ENCODE assay signal across 8 cellular contexts in the genomic region with DNA sequence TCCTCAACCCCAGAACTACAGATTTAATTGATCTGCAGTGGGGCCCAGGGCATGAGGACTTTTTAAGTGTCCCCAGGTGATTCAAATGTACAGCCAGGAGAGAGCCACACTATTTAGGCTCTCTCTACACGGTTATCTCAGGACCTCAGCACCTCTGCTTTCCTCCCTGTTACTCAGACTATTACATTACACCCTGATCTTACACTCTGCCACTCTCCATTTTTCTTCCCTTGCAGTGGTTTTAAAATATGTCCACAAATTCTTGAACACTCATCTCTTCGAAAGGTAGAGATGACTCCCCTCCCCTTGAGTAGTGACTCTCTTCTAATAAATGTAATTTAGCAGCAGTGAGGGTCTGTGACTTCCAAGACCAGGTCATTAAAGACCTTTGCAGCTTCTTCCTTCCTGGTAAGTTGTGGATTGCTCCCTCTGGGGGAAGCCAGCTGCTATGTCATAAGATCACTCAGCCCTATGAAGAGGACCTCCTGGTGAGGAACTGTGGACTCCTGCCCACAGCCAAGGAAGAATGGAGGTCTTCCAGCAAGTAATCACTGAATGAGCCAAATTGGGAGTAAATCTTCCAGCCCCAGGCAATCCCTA.
DNase-seq lines count a peak whose midpoint lies in the region; ATAC-seq, FAIRE-seq and TF ChIP-seq lines count a peak whose summit lies in the region.

No MANE protein-coding gene starts in this region.

- H3K27ac ChIP-seq in kidney (ENCODE audit: low read depth in 2 of 2, low read length in 2 of 2) = no peak overlapping the region

- H3K9ac ChIP-seq in kidney (ENCODE audit: low read length in 2 of 2) = no peak overlapping the region

- FAIRE-seq in kidney (lab: Jason Lieb, UNC) = no peak

- peak; percentile 81 for ATAC-seq in GM21390 (IDR thresholded peaks at IDR 0.05; ENCODE audit: unreplicated experiment)

- DNase-seq in GDM1 (lab: John Stamatoyannopoulos, UW) = peak; percentile 32
- DNase-seq in LHCN-M2 (ENCODE audit: low read depth) = peak; percentile 45
- peak; percentile 12 for DNase-seq in amniotic stem cell (lab: John Stamatoyannopoulos, UW)
- DNase-seq in kidney = no peak
- DNase-seq in NCI-H774 (lab: John Stamatoyannopoulos, UW) = no peak
- no peak for DNase-seq in hippocampal formation (lab: John Stamatoyannopoulos, UW)
- no peak for DNase-seq in NCI-H1092 treated with DMSO at 0.1 percent for 48 hours (lab: John Stamatoyannopoulos, UW)

- H3K4me3 ChIP-seq in kidney (ENCODE audit: low read length in 2 of 2) = no peak overlapping the region

- TF ChIP-seq CTCF in kidney (IDR thresholded peaks at IDR 0.05; ENCODE audit: borderline replicate concordance, extremely low read depth, insufficient read depth) = peak; percentile 48

- H3K9me3 ChIP-seq in kidney (ENCODE audit: control insufficient read depth in 1 of 2, low read length in 2 of 2) = no peaks in the 10 kb centered on the region

- intact Hi-C loops in kidney (cut with DNase I) = no loop called here

- no peaks in the 10 kb centered on the region for H3K4me1 ChIP-seq in kidney (ENCODE audit: control insufficient read depth in 1 of 2, insufficient read depth in 1 of 2, low read depth in 1 of 2, low read length in 2 of 2)

- H3K36me3 ChIP-seq in kidney (ENCODE audit: control insufficient read depth in 1 of 2, insufficient read depth in 2 of 2, low read length in 2 of 2) = no peaks in the 10 kb centered on the region

Comparison
In these comparisons a context has a peak if more than half of its experiments do, and no peak if none do; other contexts are left out.
1. DNase-seq: peak in GDM1 (single experiment), LHCN-M2 (single experiment) and amniotic stem cell (single experiment); none in kidney (single experiment), NCI-H774 (single experiment), hippocampal formation (0 of 2) and NCI-H1092 treated with DMSO at 0.1 percent for 48 hours (single experiment).